12 cellular contexts compared by ENCODE assay signal in the genomic region with DNA sequence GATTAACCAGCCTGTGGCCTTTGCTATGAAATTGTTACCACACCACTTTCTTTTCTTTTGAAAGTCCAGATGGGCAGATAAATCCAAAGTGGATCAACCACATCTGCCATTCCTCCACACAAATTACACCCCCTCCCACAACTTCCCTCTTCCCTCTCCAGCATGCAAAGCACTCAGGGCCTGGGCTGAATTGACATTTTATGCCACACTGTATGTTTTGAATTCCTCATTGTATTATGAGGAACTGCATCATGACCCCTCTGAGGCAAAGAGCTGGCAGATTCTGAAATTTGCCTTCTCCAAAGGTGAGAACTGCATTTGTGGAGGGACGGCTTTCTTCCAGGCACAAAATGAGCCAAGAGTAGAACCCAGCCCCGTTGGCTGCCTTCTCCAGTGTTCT.
"Had no signal": no experiment of that assay in that cellular context is flagged by ENCODE, and none has a peak within 500 bp of the region (broad histone marks: within the 10 kb centered on the region; RNA-seq: fewer than 3 reads in every experiment).

No MANE protein-coding gene starts in this region.

- H3K27me3 Mint-ChIP-seq: activated naive CD4-positive, alpha-beta T cell treated with anti-CD3 and anti-CD28 coated beads, Interleukin-2, amount 10 ng/mL, durations not matched to agents 7 days and 5 days; naive thymus-derived CD4-positive, alpha-beta T cell had no signal

- H3K4me1 Mint-ChIP-seq: activated naive CD4-positive, alpha-beta T cell treated with anti-CD3 and anti-CD28 coated beads, Interleukin-2, amount 10 ng/mL, durations not matched to agents 7 days and 5 days; stimulated activated effector memory CD8-positive, alpha-beta T cell treated with anti-CD3 and anti-CD28 coated beads, Interleukin-12 subunit alpha, Interleukin-12 subunit beta, amount 100 ng/mL, for 72 hours had no signal

- H3K4me1 ChIP-seq: pancreas, thyroid gland had no signal

- H3K27ac Mint-ChIP-seq: activated naive CD4-positive, alpha-beta T cell treated with anti-CD3 and anti-CD28 coated beads, Interleukin-2, amount 10 ng/mL, durations not matched to agents 7 days and 5 days; activated T-helper 2 cell treated with anti-CD3 and anti-CD28 coated beads, Interferon-gamma antibody, Interleukin-2, Interleukin-4, amounts not matched to agents 10 μg/mL and 5 μg/mL and 100 μg/mL, durations not matched to agents 14 hours and 24 hours and 36 hours; endodermal cell; naive thymus-derived CD4-positive, alpha-beta T cell; stimulated activated effector memory CD8-positive, alpha-beta T cell treated with anti-CD3 and anti-CD28 coated beads, Interleukin-12 subunit alpha, Interleukin-12 subunit beta, amount 100 ng/mL, for 72 hours had no signal

- H3K9me3 Mint-ChIP-seq: endodermal cell had no signal

- H3K27me3 ChIP-seq: pancreas, thyroid gland had no signal

- DNase-seq: activated CD4-positive, alpha-beta T cell treated with anti-CD3 and anti-CD28 coated beads, Interleukin-2, amount 50 U/mL, for 48 hours; activated naive CD4-positive, alpha-beta T cell treated with anti-CD3 and anti-CD28 coated beads, Interleukin-2, amount 10 ng/mL, durations not matched to agents 7 days and 5 days; dorsolateral prefrontal cortex; endodermal cell; mucosa of descending colon; naive thymus-derived CD4-positive, alpha-beta T cell; pancreas; T-helper 9 cell; thyroid gland; WERI-Rb-1 had no signal

- H3K4me3 ChIP-seq: dorsolateral prefrontal cortex, mucosa of descending colon, pancreas, thyroid gland had no signal

- H3K9me3 ChIP-seq: mucosa of descending colon, pancreas, thyroid gland had no signal

- H3K27ac ChIP-seq: dorsolateral prefrontal cortex, pancreas, thyroid gland, WERI-Rb-1 had no signal

- ATAC-seq: mucosa of descending colon; naive thymus-derived CD4-positive, alpha-beta T cell; stimulated activated effector memory CD8-positive, alpha-beta T cell treated with anti-CD3 and anti-CD28 coated beads, Interleukin-12 subunit alpha, Interleukin-12 subunit beta, amount 100 ng/mL, for 72 hours had no signal

- H3K4me3 Mint-ChIP-seq: activated naive CD4-positive, alpha-beta T cell treated with anti-CD3 and anti-CD28 coated beads, Interleukin-2, amount 10 ng/mL, durations not matched to agents 7 days and 5 days; endodermal cell; naive thymus-derived CD4-positive, alpha-beta T cell; stimulated activated effector memory CD8-positive, alpha-beta T cell treated with anti-CD3 and anti-CD28 coated beads, Interleukin-12 subunit alpha, Interleukin-12 subunit beta, amount 100 ng/mL, for 72 hours had no signal

- H3K36me3 Mint-ChIP-seq: activated naive CD4-positive, alpha-beta T cell treated with anti-CD3 and anti-CD28 coated beads, Interleukin-2, amount 10 ng/mL, durations not matched to agents 7 days and 5 days; stimulated activated effector memory CD8-positive, alpha-beta T cell treated with anti-CD3 and anti-CD28 coated beads, Interleukin-12 subunit alpha, Interleukin-12 subunit beta, amount 100 ng/mL, for 72 hours had no signal

- H3K36me3 ChIP-seq: pancreas, thyroid gland, WERI-Rb-1 had no signal
